22 cellular contexts compared by ENCODE assay signal in genomic region chr4:152805818-152806217, GRCh38. TPM values are rescaled to one million over a fixed set of nuclear protein-coding genes. Genes with fewer than 3 reads are reported as not detected.
DNase-seq lines count a peak whose midpoint lies in the region; ATAC-seq and TF ChIP-seq lines count a peak whose summit lies in the region.
"Had no signal": no experiment of that assay in that cellular context is flagged by ENCODE, and none has a peak within 500 bp of the region (broad histone marks: within the 10 kb centered on the region; RNA-seq: fewer than 3 reads in every experiment).

No MANE protein-coding gene starts in this region.

- no peaks in the 10 kb centered on the region for H3K4me1 ChIP-seq in smooth muscle cell (ENCODE audit: low read depth)

- no peaks in the 10 kb centered on the region for H3K27me3 Mint-ChIP-seq in T-helper 2 cell treated with Interferon-gamma antibody and Interleukin-4, amounts not matched to agents 5 μg/mL and 100 μg/mL, for 36 hours (ENCODE audit: low read depth)
- H3K27me3 Mint-ChIP-seq in dendritic cell treated with granulocyte-macrophage colony-stimulating factor and Interleukin-4, amounts not matched to agents 40 ng/mL and 50 ng/mL, for 4 days = no peaks in the 10 kb centered on the region
- H3K27me3 Mint-ChIP-seq: activated CD4-positive, alpha-beta memory T cell treated with anti-CD3 and anti-CD28 coated beads for 36 hours; activated naive CD8-positive, alpha-beta T cell treated with anti-CD3 and anti-CD28 coated beads, Interleukin-2, amount 10 ng/mL, durations not matched to agents 7 days and 5 days; central memory CD8-positive, alpha-beta T cell; naive thymus-derived CD4-positive, alpha-beta T cell had no signal

- H3K9me3 ChIP-seq in smooth muscle cell (replicated peaks; ENCODE audit: low read depth) = no peaks in the 10 kb centered on the region
- H3K9me3 ChIP-seq: HAP-1, left ventricle myocardium inferior, MG63, transverse colon had no signal

- no peak overlapping the region for H3K9ac ChIP-seq in smooth muscle cell (ENCODE audit: low read depth)

- WGBS in smooth muscle cell (ENCODE audit: low lambda C conversion rate) = 91% methylated on average over 2 of the region's 2 CpGs

- no peak overlapping the region for H3K4me2 ChIP-seq in smooth muscle cell

- peaks cover 18% of the 10 kb centered on the region for H3K36me3 Mint-ChIP-seq in T-helper 2 cell treated with Interferon-gamma antibody and Interleukin-4, amounts not matched to agents 5 μg/mL and 100 μg/mL, for 36 hours (ENCODE audit: low read depth)
- H3K36me3 Mint-ChIP-seq in dendritic cell treated with granulocyte-macrophage colony-stimulating factor and Interleukin-4, amounts not matched to agents 40 ng/mL and 50 ng/mL, for 4 days (ENCODE audit: low read depth) = peaks cover 7% of the 10 kb centered on the region

- H3K4me3 Mint-ChIP-seq in T-helper 2 cell treated with Interferon-gamma antibody and Interleukin-4, amounts not matched to agents 5 μg/mL and 100 μg/mL, for 36 hours = no peak overlapping the region
- no peak overlapping the region for H3K4me3 Mint-ChIP-seq in dendritic cell treated with granulocyte-macrophage colony-stimulating factor and Interleukin-4, amounts not matched to agents 40 ng/mL and 50 ng/mL, for 4 days
- H3K4me3 Mint-ChIP-seq: activated CD4-positive, alpha-beta memory T cell treated with anti-CD3 and anti-CD28 coated beads for 36 hours; activated naive CD8-positive, alpha-beta T cell treated with anti-CD3 and anti-CD28 coated beads, Interleukin-2, amount 10 ng/mL, durations not matched to agents 7 days and 5 days; central memory CD8-positive, alpha-beta T cell; naive thymus-derived CD4-positive, alpha-beta T cell had no signal

- H3K9me3 Mint-ChIP-seq in T-helper 2 cell treated with Interferon-gamma antibody and Interleukin-4, amounts not matched to agents 5 μg/mL and 100 μg/mL, for 36 hours = peaks cover 10% of the 10 kb centered on the region
- peaks cover 3% of the 10 kb centered on the region for H3K9me3 Mint-ChIP-seq in dendritic cell treated with granulocyte-macrophage colony-stimulating factor and Interleukin-4, amounts not matched to agents 40 ng/mL and 50 ng/mL, for 4 days
- H3K9me3 Mint-ChIP-seq: central memory CD8-positive, alpha-beta T cell had no signal

- no peak overlapping the region for H3K4me3 ChIP-seq in smooth muscle cell
- H3K4me3 ChIP-seq: HAP-1, left ventricle myocardium inferior, MG63, transverse colon had no signal

- no peak for DNase-seq in T-helper 2 cell treated with Interferon-gamma antibody and Interleukin-4, amounts not matched to agents 5 μg/mL and 100 μg/mL, for 36 hours (ENCODE audit: low spot score)
- DNase-seq in T-helper 2 cell = no peak
- DNase-seq in MV-4-11 (lab: John Stamatoyannopoulos, UW) = peak; percentile 53
- DNase-seq in smooth muscle cell (lab: John Stamatoyannopoulos, UW; ENCODE audit: unreplicated experiment) = no peak
- no peak for DNase-seq in 8988T
- DNase-seq in NCI-H226 = no peak
- DNase-seq: activated CD4-positive, alpha-beta memory T cell treated with anti-CD3 and anti-CD28 coated beads for 36 hours; activated naive CD8-positive, alpha-beta T cell treated with anti-CD3 and anti-CD28 coated beads, Interleukin-2, amount 10 ng/mL, durations not matched to agents 7 days and 5 days; left ventricle myocardium inferior; MG63; naive thymus-derived CD4-positive, alpha-beta T cell; NCI-H1436; NCI-H82; occipital lobe; Right ventricle myocardium superior; T1000; transverse colon had no signal

- no peak overlapping the region for H2AFZ ChIP-seq in smooth muscle cell (ENCODE audit: low read depth)

- peaks cover 86% of the 10 kb centered on the region for H4K20me1 ChIP-seq in smooth muscle cell (ENCODE audit: low read depth)

- H3K79me2 ChIP-seq in smooth muscle cell (ENCODE audit: low read depth) = peaks cover 64% of the 10 kb centered on the region

- no peak for TF ChIP-seq CTCF in smooth muscle cell (IDR thresholded peaks at IDR 0.05; ENCODE audit: borderline replicate concordance, insufficient read depth, poor library complexity, severe bottlenecking)

- intact Hi-C loops in dendritic cell treated with granulocyte-macrophage colony-stimulating factor and Interleukin-4, amounts not matched to agents 40 ng/mL and 50 ng/mL, for 4 days (cut with micrococcal nuclease) = no loop called here

- no peaks in the 10 kb centered on the region for H3K36me3 ChIP-seq in smooth muscle cell (ENCODE audit: low read depth)
- H3K36me3 ChIP-seq: HAP-1, left ventricle myocardium inferior, MG63, transverse colon had no signal

- H3K4me1 Mint-ChIP-seq in T-helper 2 cell treated with Interferon-gamma antibody and Interleukin-4, amounts not matched to agents 5 μg/mL and 100 μg/mL, for 36 hours (ENCODE audit: low read depth) = peaks cover 24% of the 10 kb centered on the region
- H3K4me1 Mint-ChIP-seq in dendritic cell treated with granulocyte-macrophage colony-stimulating factor and Interleukin-4, amounts not matched to agents 40 ng/mL and 50 ng/mL, for 4 days (ENCODE audit: low read depth) = peaks cover 30% of the 10 kb centered on the region

- H3K27ac ChIP-seq in smooth muscle cell (ENCODE audit: low read depth) = peak overlapping the region; percentile 18
- H3K27ac ChIP-seq: left ventricle myocardium inferior had no signal

- H3K27ac Mint-ChIP-seq in T-helper 2 cell treated with Interferon-gamma antibody and Interleukin-4, amounts not matched to agents 5 μg/mL and 100 μg/mL, for 36 hours = peak overlapping the region; percentile 49
- H3K27ac Mint-ChIP-seq in dendritic cell treated with granulocyte-macrophage colony-stimulating factor and Interleukin-4, amounts not matched to agents 40 ng/mL and 50 ng/mL, for 4 days = peak overlapping the region; percentile 75
- H3K27ac Mint-ChIP-seq: activated CD4-positive, alpha-beta memory T cell treated with anti-CD3 and anti-CD28 coated beads for 36 hours; activated naive CD8-positive, alpha-beta T cell treated with anti-CD3 and anti-CD28 coated beads, Interleukin-2, amount 10 ng/mL, durations not matched to agents 7 days and 5 days had no signal

- peaks cover 7% of the 10 kb centered on the region for H3F3A ChIP-seq in smooth muscle cell (ENCODE audit: low read depth)

- no peaks in the 10 kb centered on the region for H3K27me3 ChIP-seq in smooth muscle cell (ENCODE audit: low read depth)
- H3K27me3 ChIP-seq: MG63, transverse colon had no signal

- ATAC-seq in GM18502 (IDR thresholded peaks at IDR 0.05; ENCODE audit: poor library complexity, unreplicated experiment) = no peak
- ATAC-seq: activated CD4-positive, CD25-positive, alpha-beta regulatory T cell treated with anti-CD3 and anti-CD28 coated beads, Interleukin-2, amount 50 U/mL, for 24 hours; naive thymus-derived CD4-positive, alpha-beta T cell had no signal

RNA-seq across cellular contexts. Expression of gene ARFIP1, which starts 26.1 kb away (rescaled TPM):
- 37.7 and 53.3 TPM in 2 replicates for total RNA-seq in smooth muscle cell
- 21.3 and 22.2 TPM in 2 replicates for polyA plus RNA-seq in smooth muscle cell

RNA-seq across cellular contexts. Expression of gene TIGD4, which starts 26.3 kb away (rescaled TPM):
- 0.54 and 0.67 TPM in 2 replicates for total RNA-seq in smooth muscle cell
- polyA plus RNA-seq in smooth muscle cell = 0.32 and 0.42 TPM in 2 replicates
